Comparison of ENCODE assay signal across 1 cellular context in genomic region chr19:2333807-2334211, GRCh38.
TF ChIP-seq lines count a peak whose summit lies in the region.

No MANE protein-coding gene starts in this region.

TF ChIP-seq in HCT116, 20 proteins besides CTCF, POLR2A, EP300 and RAD21 (continued from another document):
- TF ChIP-seq SP1 (IDR thresholded peaks at IDR 0.05; ENCODE audit: low read depth) (no peak), YY1 (IDR thresholded peaks at IDR 0.05; ENCODE audit: extremely low read depth, insufficient replicate concordance, low read depth, low read length) (no peak), FOSL1 (IDR thresholded peaks at IDR 0.05; ENCODE audit: low read depth) (no peak), CEBPB (IDR thresholded peaks at IDR 0.05; ENCODE audit: low read depth) (no peak)
